In the genomic region with DNA sequence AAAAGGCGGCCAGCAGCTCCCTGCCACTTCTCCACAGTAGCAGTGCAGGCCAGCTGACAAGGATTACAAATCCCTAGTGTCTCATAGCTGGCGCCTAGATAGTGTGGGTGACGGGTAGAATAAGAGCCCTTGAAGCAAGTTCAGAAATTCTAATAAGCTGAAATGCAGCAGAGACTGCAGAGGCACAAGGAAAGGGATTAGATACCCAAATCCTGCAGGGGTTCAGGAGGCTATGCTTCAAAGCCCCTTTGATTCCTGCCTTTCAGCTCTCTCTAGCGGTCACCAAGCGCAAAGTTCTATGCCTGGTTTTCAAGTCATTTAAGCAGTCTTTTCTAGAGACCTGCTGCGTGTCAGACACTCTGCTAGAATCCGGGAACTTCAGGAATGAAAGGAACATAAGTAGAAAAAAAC, we compare ENCODE assay signal across 8 cellular contexts.
DNase-seq lines count a peak whose midpoint lies in the region; ATAC-seq and FAIRE-seq lines count a peak whose summit lies in the region.

No MANE protein-coding gene starts in this region.

- peak overlapping the region; percentile 82 for H3K27ac Mint-ChIP-seq in activated T-helper 2 cell treated with anti-CD3 and anti-CD28 coated beads, Interferon-gamma antibody, Interleukin-2, Interleukin-4, amounts not matched to agents 10 μg/mL and 5 μg/mL and 100 μg/mL, durations not matched to agents 14 hours and 24 hours and 36 hours

- H3K79me1 ChIP-seq in neuronal stem cell (ENCODE audit: low read depth, low read length): no peaks in the 10 kb centered on the region

- peaks cover 22% of the 10 kb centered on the region for H3K4me1 Mint-ChIP-seq in activated T-helper 2 cell treated with anti-CD3 and anti-CD28 coated beads, Interferon-gamma antibody, Interleukin-2, Interleukin-4, amounts not matched to agents 10 μg/mL and 5 μg/mL and 100 μg/mL, durations not matched to agents 14 hours and 24 hours and 36 hours (ENCODE audit: low read depth)

- H3K27me3 Mint-ChIP-seq in activated T-helper 2 cell treated with anti-CD3 and anti-CD28 coated beads, Interferon-gamma antibody, Interleukin-2, Interleukin-4, amounts not matched to agents 10 μg/mL and 5 μg/mL and 100 μg/mL, durations not matched to agents 14 hours and 24 hours and 36 hours (ENCODE audit: low read depth): no peaks in the 10 kb centered on the region

- H3K4me1 ChIP-seq in BLaER1 treated with 17β-estradiol and CSF1 and Interleukin-3, amounts not matched to agents 10 nM and 100 nM: peaks cover 21 to 43% (median 30%) of the 10 kb centered on the region in 10 experiments
- peaks cover 0 to 6% of the 10 kb centered on the region in 2 donors for H3K4me1 ChIP-seq in neuronal stem cell (ENCODE audit: control insufficient read depth in 2 of 2, insufficient read depth in 1 of 2, low read depth in 1 of 2, low read length in 2 of 2)

- H3K4me2 ChIP-seq in BLaER1 treated with 17β-estradiol and CSF1 and Interleukin-3, amounts not matched to agents 10 nM and 100 nM: peak overlapping the region; percentile 72 to 86 (median 81)
- peak overlapping the region; percentile 66 for H3K4me2 ChIP-seq in neuronal stem cell (ENCODE audit: insufficient read depth, low read length, poor library complexity, severe bottlenecking)

- peak overlapping the region; percentile 51 to 72 (median 63); a peak in 19 of 20 replicates for H3K4me3 ChIP-seq in BLaER1 treated with 17β-estradiol and CSF1 and Interleukin-3, amounts not matched to agents 10 nM and 100 nM
- H3K4me3 ChIP-seq in neuronal stem cell (ENCODE audit: low read length in 2 of 2): no peak overlapping the region

- H3K36me3 Mint-ChIP-seq in activated T-helper 2 cell treated with anti-CD3 and anti-CD28 coated beads, Interferon-gamma antibody, Interleukin-2, Interleukin-4, amounts not matched to agents 10 μg/mL and 5 μg/mL and 100 μg/mL, durations not matched to agents 14 hours and 24 hours and 36 hours (ENCODE audit: low read depth): no peaks in the 10 kb centered on the region

- H3K9me3 ChIP-seq in BLaER1 treated with 17β-estradiol and CSF1 and Interleukin-3, amounts not matched to agents 10 nM and 100 nM (replicated peaks in 1 of 11): peaks cover 0 to 9% (median 0%) of the 10 kb centered on the region in 11 experiments; a peak in 2 of 22 replicates
- no peaks in the 10 kb centered on the region for H3K9me3 ChIP-seq in neuronal stem cell (replicated peaks in 1 of 2; ENCODE audit: control insufficient read depth in 2 of 2, insufficient read depth in 1 of 2, low read depth in 1 of 2, low read length in 2 of 2)

- peak overlapping the region; percentile 59 to 85 (median 82); a peak in 21 of 22 replicates for H3K9ac ChIP-seq in BLaER1 treated with 17β-estradiol and CSF1 and Interleukin-3, amounts not matched to agents 10 nM and 100 nM
- no peak overlapping the region for H3K9ac ChIP-seq in neuronal stem cell (ENCODE audit: low read depth, low read length, poor library complexity)

- no peak overlapping the region for H2AFZ ChIP-seq in neuronal stem cell (ENCODE audit: low read length)

- H3K4ac ChIP-seq in neuronal stem cell (ENCODE audit: low read length): no peak overlapping the region

- peaks cover 0 to 6% (median 0%) of the 10 kb centered on the region in 11 experiments; a peak in 1 of 22 replicates for H3K36me3 ChIP-seq in BLaER1 treated with 17β-estradiol and CSF1 and Interleukin-3, amounts not matched to agents 10 nM and 100 nM
- peaks cover 0 to 6% of the 10 kb centered on the region in 2 donors for H3K36me3 ChIP-seq in neuronal stem cell (replicated peaks in 1 of 2; ENCODE audit: control insufficient read depth in 2 of 2, insufficient read depth in 2 of 2, low read length in 2 of 2)

- H3K4me3 Mint-ChIP-seq in activated T-helper 2 cell treated with anti-CD3 and anti-CD28 coated beads, Interferon-gamma antibody, Interleukin-2, Interleukin-4, amounts not matched to agents 10 μg/mL and 5 μg/mL and 100 μg/mL, durations not matched to agents 14 hours and 24 hours and 36 hours (ENCODE audit: low read depth): peak overlapping the region; percentile 75

- H3K14ac ChIP-seq in neuronal stem cell (ENCODE audit: low read length): no peak overlapping the region

- H4K20me1 ChIP-seq in BLaER1 treated with 17β-estradiol and CSF1 and Interleukin-3, amounts not matched to agents 10 nM and 100 nM: no peaks in the 10 kb centered on the region; a peak in 2 of 22 replicates

- DNase-seq in GM19239 (ENCODE audit: insufficient read length, low spot score): no peak
- peak; percentile 6 for DNase-seq in NCI-H128 (lab: John Stamatoyannopoulos, UW; ENCODE audit: unreplicated experiment)
- DNase-seq in activated T-helper 2 cell treated with anti-CD3 and anti-CD28 coated beads, Interferon-gamma antibody, Interleukin-2, Interleukin-4, amounts not matched to agents 10 μg/mL and 5 μg/mL and 100 μg/mL, durations not matched to agents 14 hours and 24 hours and 36 hours (ENCODE audit: low spot score): no peak
- DNase-seq in germinal center (ENCODE audit: low spot score): peak; percentile 22
- no peak for DNase-seq in neuronal stem cell (ENCODE audit: low spot score)

- no peak overlapping the region for H2AK5ac ChIP-seq in neuronal stem cell (ENCODE audit: low read depth, low read length)

- no peak overlapping the region for H3K18ac ChIP-seq in neuronal stem cell (ENCODE audit: low read length)

- no peak for ATAC-seq in HG03159 (IDR thresholded peaks at IDR 0.05; ENCODE audit: unreplicated experiment)
- ATAC-seq in HG02571 (IDR thresholded peaks at IDR 0.05; ENCODE audit: unreplicated experiment): no peak

- no peak overlapping the region for H4K91ac ChIP-seq in neuronal stem cell (ENCODE audit: low read depth, low read length, poor library complexity)

- intact Hi-C loops in activated T-helper 2 cell treated with anti-CD3 and anti-CD28 coated beads, Interferon-gamma antibody, Interleukin-2, Interleukin-4, amounts not matched to agents 10 μg/mL and 5 μg/mL and 100 μg/mL, durations not matched to agents 14 hours and 24 hours and 36 hours (cut with micrococcal nuclease): loop anchor here (2.0 to 5.0 kb wide), 3 partner anchors 28 to 77 kb away; a partner anchor contains a TSS

- H2BK15ac ChIP-seq in neuronal stem cell (ENCODE audit: low read length): no peak overlapping the region

- no peak overlapping the region for H2BK5ac ChIP-seq in neuronal stem cell (ENCODE audit: low read length)

- H4K8ac ChIP-seq in neuronal stem cell (ENCODE audit: low read depth, low read length): no peak overlapping the region

- peak overlapping the region in 10 of 11 experiments; percentile 75 to 89 (median 86); a peak in 20 of 22 replicates for H3K27ac ChIP-seq in BLaER1 treated with 17β-estradiol and CSF1 and Interleukin-3, amounts not matched to agents 10 nM and 100 nM
- H3K27ac ChIP-seq in neuronal stem cell (replicated peaks; ENCODE audit: low read length): peak overlapping the region; percentile 19

- H2BK12ac ChIP-seq in neuronal stem cell (ENCODE audit: low read length): no peak overlapping the region

- WGBS in neuronal stem cell (ENCODE audit: extremely low coverage in 2 of 2, insufficient read length in 2 of 2, insufficient replicate concordance in 1 of 2), 2 donors: no CpG with 5 or more reads among the region's 7 CpGs

- no peak overlapping the region for H2BK120ac ChIP-seq in neuronal stem cell (ENCODE audit: low read depth, low read length)

- peaks cover 80 to 100% (median 98%) of the 10 kb centered on the region in 11 experiments for H3K27me3 ChIP-seq in BLaER1 treated with 17β-estradiol and CSF1 and Interleukin-3, amounts not matched to agents 10 nM and 100 nM
- no peaks in the 10 kb centered on the region for H3K27me3 ChIP-seq in neuronal stem cell (ENCODE audit: control insufficient read depth in 3 of 3, insufficient read depth in 3 of 3, low read depth in 1 of 3, low read length in 3 of 3)

- peak; percentile 21 for FAIRE-seq in GM19239 (lab: Jason Lieb, UNC)

- no peak overlapping the region for H3K23ac ChIP-seq in neuronal stem cell (ENCODE audit: low read depth, low read length, poor library complexity)

- H3K9me3 Mint-ChIP-seq in activated T-helper 2 cell treated with anti-CD3 and anti-CD28 coated beads, Interferon-gamma antibody, Interleukin-2, Interleukin-4, amounts not matched to agents 10 μg/mL and 5 μg/mL and 100 μg/mL, durations not matched to agents 14 hours and 24 hours and 36 hours: no peaks in the 10 kb centered on the region

Comparison
In these comparisons a context has a peak if more than half of its experiments do, and no peak if none do; other contexts are left out.
1. H3K4me3 ChIP-seq: peak in BLaER1 treated with 17β-estradiol and CSF1 and Interleukin-3, amounts not matched to agents 10 nM and 100 nM (10 of 10); none in neuronal stem cell (0 of 2).
2. DNase-seq: peak in NCI-H128 (single experiment) and germinal center (single experiment); none in GM19239 (single experiment), activated T-helper 2 cell treated with anti-CD3 and anti-CD28 coated beads, Interferon-gamma antibody, Interleukin-2, Interleukin-4, amounts not matched to agents 10 μg/mL and 5 μg/mL and 100 μg/mL, durations not matched to agents 14 hours and 24 hours and 36 hours (single experiment) and neuronal stem cell (single experiment).